18 cellular contexts compared by ENCODE assay signal in the genomic region with DNA sequence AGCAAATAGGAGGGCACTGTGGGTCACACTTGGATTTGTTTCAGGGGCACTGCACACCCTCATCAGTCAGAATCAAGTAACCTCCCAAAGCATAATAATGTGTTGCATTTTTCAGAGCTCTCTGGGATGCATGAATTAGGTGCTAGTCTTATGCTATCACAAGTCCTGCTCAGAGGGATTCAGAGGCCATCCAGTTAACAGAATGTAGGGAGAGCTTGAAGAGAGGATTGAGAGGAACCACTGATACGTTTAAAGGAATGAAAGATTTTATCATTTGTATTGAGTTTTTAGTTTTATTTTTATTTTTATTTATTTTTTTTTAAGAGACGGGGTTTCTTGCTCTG. TPM values are rescaled to one million over a fixed set of nuclear protein-coding genes. Genes with fewer than 3 reads are reported as not detected.
DNase-seq lines count a peak whose midpoint lies in the region; ATAC-seq and TF ChIP-seq lines count a peak whose summit lies in the region.
"Had no signal": no experiment of that assay in that cellular context is flagged by ENCODE, and none has a peak within 500 bp of the region (broad histone marks: within the 10 kb centered on the region; RNA-seq: fewer than 3 reads in every experiment).

No MANE protein-coding gene starts in this region.

- H3K4me3 Mint-ChIP-seq in endodermal cell (no peak overlapping the region), mesothelial cell of epicardium (no peak overlapping the region)
- H3K4me3 Mint-ChIP-seq: activated naive CD8-positive, alpha-beta T cell; activated T-cell treated with anti-CD3 and anti-CD28 coated beads, Interleukin-2, amount 50 U/mL, for 72 hours had no signal

- peak overlapping the region; percentile 77 for H2BK5ac ChIP-seq in IMR-90 (ENCODE audit: low read depth, low read length, poor library complexity, severe bottlenecking)

- H3K36me3 ChIP-seq in ACC112 (ENCODE audit: insufficient read depth, low read length) (no peaks in the 10 kb centered on the region), IMR-90 (ENCODE audit: control insufficient read depth, insufficient read depth, low read length) (no peaks in the 10 kb centered on the region), endodermal cell (ENCODE audit: control insufficient read depth, insufficient read depth, low read length) (no peaks in the 10 kb centered on the region), vagina (no peaks in the 10 kb centered on the region)
- H3K36me3 ChIP-seq: pancreas, suprapubic skin had no signal

- peak overlapping the region; percentile 64; the same call in 1 of the 2 replicates for H4K91ac ChIP-seq in IMR-90 (ENCODE audit: insufficient read depth, low read depth, low read length)

- peak overlapping the region; percentile 55; the same call in 1 of the 2 replicates for H2BK20ac ChIP-seq in IMR-90 (ENCODE audit: low read depth, low read length)

- TF ChIP-seq CTCF in IMR-90 (conservative IDR thresholded peaks at IDR 0.05; ENCODE audit: low read depth, low read length) (no peak), endodermal cell (conservative IDR thresholded peaks at IDR 0.05) (no peak), mesothelial cell of epicardium (IDR thresholded peaks at IDR 0.05; ENCODE audit: unreplicated experiment) (no peak), vagina (IDR thresholded peaks at IDR 0.05) (no peak)

- peak overlapping the region; percentile 28 for H2AK9ac ChIP-seq in IMR-90 (replicated peaks; ENCODE audit: low read depth, low read length, poor library complexity)

- H3K79me1 ChIP-seq in IMR-90 (ENCODE audit: low read depth in 1 of 2, low read length in 2 of 2): peaks cover 40 to 73% of the 10 kb centered on the region in 2 experiments

- TF ChIP-seq POLR2A in IMR-90 (IDR thresholded peaks at IDR 0.05; ENCODE audit: low read depth, low read length) (no peak), vagina (IDR thresholded peaks at IDR 0.05) (no peak)

- H3K4ac ChIP-seq in IMR-90 (ENCODE audit: low read depth, low read length): peak overlapping the region; percentile 84

- dilution Hi-C loops in IMR-90 (cut with HindIII; ENCODE audit: low sequenced_read_pairs, unreplicated experiment): no loop called here

- H2BK120ac ChIP-seq in IMR-90 (ENCODE audit: low read depth, low read length): peak overlapping the region; percentile 89

- peaks cover 56% of the 10 kb centered on the region for H3K79me2 ChIP-seq in ACC112 (ENCODE audit: control insufficient read depth, insufficient read depth, low read length, unreplicated experiment)

- H3K23ac ChIP-seq in IMR-90 (ENCODE audit: low read depth, low read length): peak overlapping the region; percentile 92

- POLR2A ChIA-PET in IMR-90 (lab: Charles Lee; ENCODE audit: unreplicated experiment): no interaction called here

- peak overlapping the region; percentile 84 for H3K18ac ChIP-seq in IMR-90 (ENCODE audit: low read depth, low read length)

- peaks cover 19% of the 10 kb centered on the region for H3K9me1 ChIP-seq in IMR-90 (ENCODE audit: insufficient read depth, low read length)

- H2AK5ac ChIP-seq in IMR-90 (ENCODE audit: low read depth, low read length): peak overlapping the region; percentile 32; the same call in 1 of the 2 replicates

- TF ChIP-seq RAD21 in IMR-90 (IDR thresholded peaks at IDR 0.05; ENCODE audit: low read length): no peak

- H3K14ac ChIP-seq in IMR-90 (replicated peaks; ENCODE audit: low read depth, low read length): peak overlapping the region; percentile 74

- BruUV-seq in IMR-90 (replicated peaks; lab: Mats Ljungman, UMichigan): no TSS peak

- H3K9me3 ChIP-seq in IMR-90 (ENCODE audit: control insufficient read depth, insufficient read depth, low read length) (no peaks in the 10 kb centered on the region), endodermal cell (ENCODE audit: control insufficient read depth, low read length) (no peaks in the 10 kb centered on the region), vagina (no peaks in the 10 kb centered on the region)
- H3K9me3 ChIP-seq: pancreas, suprapubic skin had no signal

- H3K4me3 ChIP-seq in ACC112 (ENCODE audit: low read depth, low read length): peak overlapping the region; percentile 4; the same call in 1 of the 2 replicates
- no peak overlapping the region for H3K4me3 ChIP-seq in IMR-90 (ENCODE audit: insufficient read depth, low read depth, low read length)
- peak overlapping the region; percentile 30 for H3K4me3 ChIP-seq in endodermal cell (ENCODE audit: low read length)
- no peak overlapping the region for H3K4me3 ChIP-seq in vagina
- H3K4me3 ChIP-seq: pancreas, suprapubic skin had no signal

- no peak overlapping the region for H2AFZ ChIP-seq in ACC112 (ENCODE audit: low read length, unreplicated experiment)
- H2AFZ ChIP-seq in IMR-90 (replicated peaks; ENCODE audit: low read length, poor library complexity): no peak overlapping the region

- CTCF ChIA-PET in IMR-90 (lab: Yijun Ruan, JAX): interaction anchor here (0.5 to 1.7 kb wide), 5 partner anchors 9 to 153 kb away, joined by 3 to 7 read pairs (median 3); no protein-coding TSS in a partner anchor

- peak overlapping the region; percentile 57 for H3K4me2 ChIP-seq in IMR-90 (ENCODE audit: low read depth, low read length)

- in situ Hi-C loops in IMR-90 (cut with MboI; ENCODE audit: low sequenced_read_pairs): no loop called here

- intact Hi-C loops in IMR-90 (cut with micrococcal nuclease) (no loop called here), vagina (cut with DNase I) (no loop called here)

- H3K9me3 Mint-ChIP-seq in endodermal cell: no peaks in the 10 kb centered on the region
- H3K9me3 Mint-ChIP-seq in mesothelial cell of epicardium: no peaks in the 10 kb centered on the region
- H3K9me3 Mint-ChIP-seq: activated T-cell treated with anti-CD3 and anti-CD28 coated beads, Interleukin-2, amount 50 U/mL, for 72 hours had no signal

- H3K4me1 ChIP-seq in ACC112 (ENCODE audit: control insufficient read depth, insufficient read depth, low read length, unreplicated experiment) (peaks cover 21% of the 10 kb centered on the region), IMR-90 (ENCODE audit: control insufficient read depth, insufficient read depth, low read length) (peaks cover 8% of the 10 kb centered on the region), endodermal cell (ENCODE audit: control insufficient read depth, insufficient read depth, low read length) (peaks cover 25% of the 10 kb centered on the region), vagina (peaks cover 31% of the 10 kb centered on the region)

- H3K27me3 Mint-ChIP-seq in endodermal cell (ENCODE audit: insufficient read depth): no peaks in the 10 kb centered on the region
- no peaks in the 10 kb centered on the region for H3K27me3 Mint-ChIP-seq in mesothelial cell of epicardium (ENCODE audit: low read depth)
- H3K27me3 Mint-ChIP-seq: activated naive CD8-positive, alpha-beta T cell had no signal

- no peaks in the 10 kb centered on the region for H3K27me3 ChIP-seq in ACC112 (ENCODE audit: insufficient read depth, low read length)
- no peaks in the 10 kb centered on the region for H3K27me3 ChIP-seq in IMR-90 (ENCODE audit: control insufficient read depth, insufficient read depth, low read length)
- no peaks in the 10 kb centered on the region for H3K27me3 ChIP-seq in endodermal cell (ENCODE audit: control insufficient read depth, insufficient read depth, low read length, poor library complexity, severe bottlenecking)
- no peaks in the 10 kb centered on the region for H3K27me3 ChIP-seq in vagina
- H3K27me3 ChIP-seq: pancreas, suprapubic skin had no signal

- ATAC-seq in IMR-90 (ENCODE audit: low read depth) (no peak), HG03280 (IDR thresholded peaks at IDR 0.05; ENCODE audit: unreplicated experiment) (no peak)
- ATAC-seq: activated T-cell treated with anti-CD3 and anti-CD28 coated beads, Interleukin-2, amount 50 U/mL, for 72 hours had no signal

- H4K8ac ChIP-seq in IMR-90 (ENCODE audit: low read depth in 2 of 2, low read length in 2 of 2): peak overlapping the region in 1 of 2 experiments; percentile 68; a peak in 2 of 4 replicates

- no peaks in the 10 kb centered on the region; the same call in 1 of the 2 replicates for H4K20me1 ChIP-seq in IMR-90 (ENCODE audit: insufficient read depth, low read length)

- H4K5ac ChIP-seq in IMR-90 (ENCODE audit: low read depth, low read length): peak overlapping the region; percentile 74

- peak overlapping the region; percentile 74 for H3K27ac ChIP-seq in ACC112 (ENCODE audit: low read depth, low read length)
- peak overlapping the region; percentile 70; the same call in 1 of the 2 replicates for H3K27ac ChIP-seq in IMR-90 (ENCODE audit: insufficient read depth, low read length)
- H3K27ac ChIP-seq in endodermal cell (ENCODE audit: low read depth, low read length): no peak overlapping the region
- H3K27ac ChIP-seq in vagina: no peak overlapping the region
- H3K27ac ChIP-seq: pancreas, suprapubic skin had no signal

- H3K4me1 Mint-ChIP-seq in endodermal cell: peaks cover 58% of the 10 kb centered on the region
- H3K4me1 Mint-ChIP-seq in mesothelial cell of epicardium: peaks cover 52% of the 10 kb centered on the region

- DNase-seq in IMR-90 (no peak), endodermal cell (no peak), mesothelial cell of epicardium (ENCODE audit: low spot score in 2 of 2, unreplicated experiment in 2 of 2) (no peak), vagina (ENCODE audit: extremely low spot score in 2 of 2) (no peak), SW480 (ENCODE audit: low spot score) (no peak), germinal center (ENCODE audit: low spot score) (no peak)
- DNase-seq: activated T-cell treated with anti-CD3 and anti-CD28 coated beads, Interleukin-2, amount 50 U/mL, for 72 hours; hippocampal formation; NCI-H1436; NCI-H2171 treated with DMSO at 0.1 percent for 48 hours; NCI-H774; pancreas; stimulated activated CD4-positive, alpha-beta T cell treated with anti-CD3 and anti-CD28 coated beads, Interleukin-4, amount 100 ng/mL, for 24 hours; SW 1271 had no signal

- no peak overlapping the region; the same call in 2 of the 3 replicates for H2BK15ac ChIP-seq in IMR-90 (ENCODE audit: low read depth, low read length)

- WGBS in IMR-90 (ENCODE audit: extremely low coverage in 2 of 2, insufficient read length in 1 of 2), 2 experiments: no CpG with 5 or more reads among the region's 2 CpGs
- 98 to 100% methylated on average over 1 to 2 of the region's 2 CpGs for WGBS in endodermal cell (ENCODE audit: insufficient coverage in 1 of 2, insufficient read length in 1 of 2), 2 experiments

- H3K9ac ChIP-seq in IMR-90 (ENCODE audit: low read depth, low read length) (0 out of 2 replicates have a peak overlapping the region, but pooled peaks have one; percentile 28), endodermal cell (ENCODE audit: extremely low read depth, low read length, poor library complexity, severe bottlenecking) (no peak overlapping the region)

- no peak overlapping the region for H3K56ac ChIP-seq in IMR-90 (ENCODE audit: extremely low read depth, insufficient read depth, low read length)

- H3K27ac Mint-ChIP-seq in endodermal cell (peak overlapping the region; percentile 66), mesothelial cell of epicardium (peak overlapping the region; percentile 80)
- H3K27ac Mint-ChIP-seq: activated naive CD8-positive, alpha-beta T cell; activated T-cell treated with anti-CD3 and anti-CD28 coated beads, Interleukin-2, amount 50 U/mL, for 72 hours had no signal

- H3K36me3 Mint-ChIP-seq in endodermal cell (ENCODE audit: low read depth): peaks cover 5% of the 10 kb centered on the region
- no peaks in the 10 kb centered on the region for H3K36me3 Mint-ChIP-seq in mesothelial cell of epicardium

RNA-seq across cellular contexts. Expression of gene ANO6, which starts 44.6 kb away (rescaled TPM):
- total RNA-seq in IMR-90 (2012; rRNA removed): 41.0 and 46.7 TPM in 2 replicates
- 18.1 and 21.6 TPM in 2 replicates for polyA plus RNA-seq in IMR-90 (2012; rRNA removed)
- 6.1 and 6.7 TPM in 2 replicates for polyA plus RNA-seq in IMR-90 (2012; cell fraction: cytosol; rRNA removed)
- polyA plus RNA-seq in IMR-90 (2012; cell fraction: nucleus; rRNA removed; ENCODE audit: low replicate concordance): 2.8 and 17.3 TPM in 2 replicates
- 10 to 100 TPM; 53.5 to 55.2 TPM for total RNA-seq in endodermal cell
- polyA plus RNA-seq in endodermal cell (2013, experiment 1 of 2): 30.0 TPM
- 29.1 TPM for polyA plus RNA-seq in endodermal cell (2013, experiment 2 of 2)
- 40.1 to 41.1 TPM (median 40.9 TPM) in 3 replicates for total RNA-seq in mesothelial cell of epicardium
- total RNA-seq in vagina: 48.4 TPM

Comparison
In these comparisons a context has a peak if more than half of its experiments do, and no peak if none do; other contexts are left out.
1. H3K27ac ChIP-seq: peak in ACC112 (single experiment) and IMR-90 (single experiment); none in endodermal cell (single experiment) and vagina (single experiment).
2. H3K4me3 ChIP-seq: peak in ACC112 (single experiment) and endodermal cell (single experiment); none in IMR-90 (single experiment) and vagina (0 of 2).